In the genomic region with DNA sequence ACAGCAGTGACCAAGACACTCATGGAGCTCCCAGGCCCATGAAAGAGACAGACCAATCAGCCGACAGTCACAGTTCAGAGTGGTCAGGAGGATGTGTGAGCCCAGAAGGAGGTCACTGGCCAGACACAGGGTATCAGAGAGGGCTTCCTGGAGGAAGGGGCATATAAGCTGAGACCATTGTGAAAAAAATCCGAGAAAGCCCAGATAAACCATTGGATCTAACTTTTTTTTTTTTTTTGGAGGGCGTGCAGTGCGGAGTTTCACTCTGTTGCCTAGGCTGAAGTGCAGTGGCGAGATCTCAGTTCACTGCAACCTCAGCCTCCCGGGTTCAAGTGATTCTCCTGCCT, we compare ENCODE assay signal across 10 cellular contexts. TPM values are rescaled to one million over a fixed set of nuclear protein-coding genes. Genes with fewer than 3 reads are reported as not detected.
DNase-seq lines count a peak whose midpoint lies in the region; ATAC-seq, FAIRE-seq and TF ChIP-seq lines count a peak whose summit lies in the region.
"Had no signal": no experiment of that assay in that cellular context is flagged by ENCODE, and none has a peak within 500 bp of the region (broad histone marks: within the 10 kb centered on the region; RNA-seq: fewer than 3 reads in every experiment).

No MANE protein-coding gene starts in this region.

- peaks cover 32% of the 10 kb centered on the region for H3K4me1 ChIP-seq in CD4-positive, CD25-positive, alpha-beta regulatory T cell (ENCODE audit: control insufficient read depth, insufficient read depth, low read length, poor library complexity, severe bottlenecking)
- peaks cover 13% of the 10 kb centered on the region for H3K4me1 ChIP-seq in GM12878 (ENCODE audit: control insufficient read depth, insufficient read depth, low read length)
- H3K4me1 ChIP-seq in right cardiac atrium (ENCODE audit: control insufficient read depth, insufficient read depth, low read length): peaks cover 18% of the 10 kb centered on the region
- H3K4me1 ChIP-seq in sigmoid colon: peaks cover 0 to 69% (median 48%) of the 10 kb centered on the region in 4 donors

- H3K9me3 ChIP-seq in CD4-positive, CD25-positive, alpha-beta regulatory T cell (ENCODE audit: control insufficient read depth in 2 of 2, low read length in 2 of 2): no peaks in the 10 kb centered on the region
- H3K9me3 ChIP-seq in GM12878 (replicated peaks; ENCODE audit: control insufficient read depth, insufficient read depth, low read length) (no peaks in the 10 kb centered on the region), right cardiac atrium (ENCODE audit: control insufficient read depth, low read length) (no peaks in the 10 kb centered on the region), sigmoid colon (no peaks in the 10 kb centered on the region)
- H3K9me3 ChIP-seq: SJCRH30 had no signal

- H3K4me1 Mint-ChIP-seq in CD4-positive, CD25-positive, alpha-beta regulatory T cell: peaks cover 11 to 61% (median 34%) of the 10 kb centered on the region in 4 donors
- H3K4me1 Mint-ChIP-seq in activated CD4-positive, alpha-beta memory T cell treated with anti-CD3 and anti-CD28 coated beads for 36 hours (ENCODE audit: low read depth): peaks cover 60% of the 10 kb centered on the region
- H3K4me1 Mint-ChIP-seq in activated CD8-positive, alpha-beta T cell treated with anti-CD3 and anti-CD28 coated beads for 36 hours (ENCODE audit: low read depth): peaks cover 40% of the 10 kb centered on the region

- H4K20me1 ChIP-seq in GM12878 (ENCODE audit: control insufficient read depth, insufficient read depth): no peaks in the 10 kb centered on the region

- CTCF ChIA-PET in GM12878 (lab: Yijun Ruan, JAX): interaction anchor here (0.8 to 1.3 kb wide), 2 partner anchors 13 to 98 kb away, joined by 3 to 4 read pairs; no protein-coding TSS in a partner anchor
- CTCF ChIA-PET in activated CD4-positive, alpha-beta memory T cell treated with anti-CD3 and anti-CD28 coated beads for 36 hours (lab: Charles Lee): interaction anchor here (0.9 to 1.1 kb wide), 2 partner anchors 87 to 98 kb away, joined by 4 to 7 read pairs; no protein-coding TSS in a partner anchor
- CTCF ChIA-PET in activated CD8-positive, alpha-beta T cell treated with anti-CD3 and anti-CD28 coated beads for 36 hours (lab: Charles Lee): interaction anchor here (0.8 to 2.4 kb wide), 3 partner anchors 58 to 86 kb away, joined by 3 to 8 read pairs (median 3); no protein-coding TSS in a partner anchor

- SMC1A ChIA-PET in GM12878 (lab: Charles Lee; ENCODE audit: uncharacterized antibody, unreplicated experiment): interaction anchor here (0.7 to 2.9 kb wide), 4 partner anchors 27 to 58 kb away, joined by 3 to 16 read pairs (median 8); a partner anchor contains a TSS

- no peak for ATAC-seq in CD4-positive, CD25-positive, alpha-beta regulatory T cell (ENCODE audit: low read depth in 2 of 2)
- ATAC-seq in GM12878: no peak
- no peak for ATAC-seq in right cardiac atrium
- ATAC-seq in activated CD8-positive, alpha-beta T cell treated with anti-CD3 and anti-CD28 coated beads for 36 hours: no peak
- ATAC-seq in GM18511 (IDR thresholded peaks at IDR 0.05; ENCODE audit: unreplicated experiment): no peak
- no peak for ATAC-seq in GM21528 (IDR thresholded peaks at IDR 0.05; ENCODE audit: low FRiP score, unreplicated experiment)
- ATAC-seq: activated CD8-positive, alpha-beta memory T cell treated with anti-CD3 and anti-CD28 coated beads, Interleukin-2, amount 10 ng/mL, durations not matched to agents 7 days and 5 days had no signal

- in situ Hi-C loops in GM12878 (cut with MboI): no loop called here

- H3K36me3 ChIP-seq in CD4-positive, CD25-positive, alpha-beta regulatory T cell (ENCODE audit: control insufficient read depth, insufficient read depth, low read length): peaks cover 11% of the 10 kb centered on the region
- H3K36me3 ChIP-seq in GM12878 (ENCODE audit: control insufficient read depth in 2 of 2, insufficient read depth in 2 of 2, low read length in 1 of 2): no peaks in the 10 kb centered on the region; a peak in 1 of 4 replicates
- peaks cover 0 to 36% (median 25%) of the 10 kb centered on the region in 4 donors for H3K36me3 ChIP-seq in sigmoid colon
- H3K36me3 ChIP-seq: SJCRH30 had no signal

- RAD21 ChIA-PET in GM12878 (lab: Charles Lee; ENCODE audit: unreplicated experiment): interaction anchor here (0.8 to 2.9 kb wide), 2 partner anchors 57 to 58 kb away, joined by 3 to 13 read pairs; a partner anchor contains a TSS

- TF ChIP-seq EP300 in GM12878 (IDR thresholded peaks at IDR 0.05; ENCODE audit: borderline replicate concordance in 1 of 2, control insufficient read depth in 1 of 2, low read depth in 2 of 2, low read length in 2 of 2): no peak
- no peak for TF ChIP-seq EP300 in sigmoid colon (IDR thresholded peaks at IDR 0.05)

- POLR2A ChIA-PET in GM12878 (lab: Charles Lee): interaction anchor here (1.0 to 5.1 kb wide), 3 partner anchors 28 to 57 kb away, joined by 4 to 37 read pairs (median 32); a partner anchor contains a TSS
- POLR2A ChIA-PET in activated CD4-positive, alpha-beta memory T cell treated with anti-CD3 and anti-CD28 coated beads for 36 hours (lab: Charles Lee): interaction anchor here (0.6 kb wide), 1 partner anchor 36 kb away, joined by 3 read pairs; no protein-coding TSS in a partner anchor
- POLR2A ChIA-PET in activated CD8-positive, alpha-beta T cell treated with anti-CD3 and anti-CD28 coated beads for 36 hours (lab: Charles Lee): interaction anchor here (0.6 kb wide), 1 partner anchor 46 kb away, joined by 3 read pairs; no protein-coding TSS in a partner anchor

- DNase-seq in CD4-positive, CD25-positive, alpha-beta regulatory T cell: no peak
- DNase-seq in GM12878 (ENCODE audit: low read depth, low spot score): no peak
- DNase-seq in right cardiac atrium: no peak
- DNase-seq in sigmoid colon: no peak
- no peak for DNase-seq in activated CD4-positive, alpha-beta memory T cell treated with anti-CD3 and anti-CD28 coated beads for 36 hours
- no peak for DNase-seq in activated CD8-positive, alpha-beta T cell treated with anti-CD3 and anti-CD28 coated beads for 36 hours
- DNase-seq: activated CD8-positive, alpha-beta memory T cell treated with anti-CD3 and anti-CD28 coated beads, Interleukin-2, amount 10 ng/mL, durations not matched to agents 7 days and 5 days; SJCRH30 had no signal

- intact Hi-C loops in GM12878 (cut with micrococcal nuclease; ENCODE audit: unreplicated experiment): no loop called here
- intact Hi-C loops in right cardiac atrium (cut with DNase I): no loop called here
- intact Hi-C loops in sigmoid colon (cut with DNase I): no loop called here
- intact Hi-C loops in activated CD4-positive, alpha-beta memory T cell treated with anti-CD3 and anti-CD28 coated beads for 36 hours (cut with micrococcal nuclease): no loop called here
- intact Hi-C loops in activated CD8-positive, alpha-beta T cell treated with anti-CD3 and anti-CD28 coated beads for 36 hours (cut with micrococcal nuclease): no loop called here

- H3K9ac ChIP-seq in GM12878 (ENCODE audit: control insufficient read depth, insufficient read depth, low read length): no peak overlapping the region

- H3K79me2 ChIP-seq in GM12878 (ENCODE audit: control insufficient read depth, insufficient read depth, low read length): peaks cover 31% of the 10 kb centered on the region

- TF ChIP-seq POLR2A in GM12878 (IDR thresholded peaks at IDR 0.05; ENCODE audit: low read depth, low read length): no peak
- TF ChIP-seq POLR2A in sigmoid colon (IDR thresholded peaks at IDR 0.05): no peak

- 75% methylated on average over 6 of the region's 6 CpGs for WGBS in GM12878 (ENCODE audit: insufficient coverage, insufficient replicate concordance, low lambda C conversion rate, missing lambda C conversion rate)
- 85% methylated on average over 6 of the region's 6 CpGs for whole genome bisulfite sequencing in right cardiac atrium
- 87 to 89% methylated on average over 6 of the region's 6 CpGs for WGBS in sigmoid colon, 2 donors

- H3K27ac ChIP-seq in CD4-positive, CD25-positive, alpha-beta regulatory T cell (ENCODE audit: insufficient read depth, low read length, poor library complexity, severe bottlenecking): no peak overlapping the region
- H3K27ac ChIP-seq in GM12878 (ENCODE audit: control insufficient read depth, insufficient read depth) (no peak overlapping the region), right cardiac atrium (ENCODE audit: low read length) (peak overlapping the region; percentile 98), sigmoid colon (peak overlapping the region; percentile 95 to 99 (median 98))
- H3K27ac ChIP-seq: SJCRH30 had no signal

- no peaks in the 10 kb centered on the region for H3K9me3 Mint-ChIP-seq in CD4-positive, CD25-positive, alpha-beta regulatory T cell
- no peaks in the 10 kb centered on the region for H3K9me3 Mint-ChIP-seq in activated CD4-positive, alpha-beta memory T cell treated with anti-CD3 and anti-CD28 coated beads for 36 hours
- H3K9me3 Mint-ChIP-seq in activated CD8-positive, alpha-beta T cell treated with anti-CD3 and anti-CD28 coated beads for 36 hours: no peaks in the 10 kb centered on the region

- no TSS peak for BruUV-seq in GM12878 (replicated peaks; lab: Mats Ljungman, UMichigan)

- no peak for TF ChIP-seq RAD21 in GM12878 (IDR thresholded peaks at IDR 0.05; ENCODE audit: insufficient read depth, low read depth, low read length)

- no peak for FAIRE-seq in GM12878 (lab: Jason Lieb, UNC)

- H3K4me3 Mint-ChIP-seq in CD4-positive, CD25-positive, alpha-beta regulatory T cell: peak overlapping the region in 3 of 4 donors; percentile 24 to 98 (median 58)
- no peak overlapping the region for H3K4me3 Mint-ChIP-seq in activated CD4-positive, alpha-beta memory T cell treated with anti-CD3 and anti-CD28 coated beads for 36 hours
- no peak overlapping the region for H3K4me3 Mint-ChIP-seq in activated CD8-positive, alpha-beta T cell treated with anti-CD3 and anti-CD28 coated beads for 36 hours
- H3K4me3 Mint-ChIP-seq: activated CD8-positive, alpha-beta memory T cell treated with anti-CD3 and anti-CD28 coated beads, Interleukin-2, amount 10 ng/mL, durations not matched to agents 7 days and 5 days had no signal

- H3K4me3 ChIP-seq in CD4-positive, CD25-positive, alpha-beta regulatory T cell (ENCODE audit: low read depth, low read length): no peak overlapping the region
- H3K4me3 ChIP-seq in GM12878 (peak overlapping the region; percentile 15; the same call in 1 of the 2 replicates), right cardiac atrium (ENCODE audit: low read length) (peak overlapping the region; percentile 35), sigmoid colon (peak overlapping the region; percentile 13 to 92 (median 76))
- H3K4me3 ChIP-seq: SJCRH30 had no signal

- H3K27ac Mint-ChIP-seq in CD4-positive, CD25-positive, alpha-beta regulatory T cell: peak overlapping the region in 2 of 3 donors; percentile 81 to 88
- no peak overlapping the region for H3K27ac Mint-ChIP-seq in activated CD4-positive, alpha-beta memory T cell treated with anti-CD3 and anti-CD28 coated beads for 36 hours
- no peak overlapping the region for H3K27ac Mint-ChIP-seq in activated CD8-positive, alpha-beta T cell treated with anti-CD3 and anti-CD28 coated beads for 36 hours
- H3K27ac Mint-ChIP-seq: activated CD8-positive, alpha-beta memory T cell treated with anti-CD3 and anti-CD28 coated beads, Interleukin-2, amount 10 ng/mL, durations not matched to agents 7 days and 5 days had no signal

- no peak overlapping the region for H3K4me2 ChIP-seq in GM12878 (ENCODE audit: control insufficient read depth, insufficient read depth)

- H3K27me3 Mint-ChIP-seq in CD4-positive, CD25-positive, alpha-beta regulatory T cell: no peaks in the 10 kb centered on the region
- H3K27me3 Mint-ChIP-seq in activated CD4-positive, alpha-beta memory T cell treated with anti-CD3 and anti-CD28 coated beads for 36 hours: no peaks in the 10 kb centered on the region
- H3K27me3 Mint-ChIP-seq in activated CD8-positive, alpha-beta T cell treated with anti-CD3 and anti-CD28 coated beads for 36 hours: no peaks in the 10 kb centered on the region
- H3K27me3 Mint-ChIP-seq: activated CD8-positive, alpha-beta memory T cell treated with anti-CD3 and anti-CD28 coated beads, Interleukin-2, amount 10 ng/mL, durations not matched to agents 7 days and 5 days had no signal

- H2AFZ ChIP-seq in GM12878 (ENCODE audit: control insufficient read depth, low read depth, low read length): no peak overlapping the region

- no peaks in the 10 kb centered on the region for H3K27me3 ChIP-seq in CD4-positive, CD25-positive, alpha-beta regulatory T cell (ENCODE audit: control insufficient read depth, insufficient read depth, low read length)
- no peaks in the 10 kb centered on the region for H3K27me3 ChIP-seq in GM12878 (replicated peaks in 1 of 2; ENCODE audit: control insufficient read depth in 2 of 2, insufficient read depth in 2 of 2, low read length in 1 of 2)
- H3K27me3 ChIP-seq in right cardiac atrium (ENCODE audit: control insufficient read depth, insufficient read depth): no peaks in the 10 kb centered on the region
- no peaks in the 10 kb centered on the region for H3K27me3 ChIP-seq in sigmoid colon
- H3K27me3 ChIP-seq: SJCRH30 had no signal

- H3K36me3 Mint-ChIP-seq in CD4-positive, CD25-positive, alpha-beta regulatory T cell: peaks cover 18% of the 10 kb centered on the region
- peaks cover 20% of the 10 kb centered on the region for H3K36me3 Mint-ChIP-seq in activated CD4-positive, alpha-beta memory T cell treated with anti-CD3 and anti-CD28 coated beads for 36 hours
- peaks cover 27% of the 10 kb centered on the region for H3K36me3 Mint-ChIP-seq in activated CD8-positive, alpha-beta T cell treated with anti-CD3 and anti-CD28 coated beads for 36 hours (ENCODE audit: low read depth)

- TF ChIP-seq CTCF in GM12878 (IDR thresholded peaks at IDR 0.05 in 2 of 3, conservative IDR thresholded peaks at IDR 0.05 in 1 of 3; ENCODE audit: control insufficient read depth in 2 of 3, extremely low read depth in 1 of 3, insufficient read depth in 1 of 3, low read depth in 3 of 3, low read length in 3 of 3): no peak
- no peak for TF ChIP-seq CTCF in sigmoid colon (IDR thresholded peaks at IDR 0.05)
- no peak for TF ChIP-seq CTCF in activated CD8-positive, alpha-beta T cell treated with anti-CD3 and anti-CD28 coated beads for 36 hours (IDR thresholded peaks at IDR 0.05)

RNA-seq across cellular contexts. Expression of a gene that starts 4.2 kb away (rescaled TPM):
- total RNA-seq in CD4-positive, CD25-positive, alpha-beta regulatory T cell: 5.6 TPM
- polyA plus RNA-seq in CD4-positive, CD25-positive, alpha-beta regulatory T cell: 1 to 10 TPM; 2.2 to 4.8 (median 4.5) TPM
- 11.3 and 11.4 TPM in 2 replicates for total RNA-seq in GM12878 (2013; cell fraction: nucleolus; rRNA removed)
- total RNA-seq in GM12878 (2014; rRNA removed) (4.7 and 5.3 TPM in 2 replicates), GM12878 (2014; rRNA removed; fragmentation: Illumina TruSeq; extraction: Trizol) (3.5 and 3.9 TPM in 2 replicates), GM12878 (2021) (6.3 and 6.5 TPM in 2 replicates), right cardiac atrium (10 to 100 TPM in 2 of 4 donors, 1 to 10 TPM in 2; 7.6 to 15.8 (median 10.8) TPM), sigmoid colon (10 to 100 TPM; 17.7 to 39.6 (median 23.1) TPM)
- polyA plus RNA-seq in GM12878 (2011; ENCODE audit: low read depth): 1.8 TPM
- polyA plus RNA-seq in GM12878 (2011; rRNA removed) (3.7 and 6.4 TPM in 2 replicates), GM12878 (2014; fragmentation: Illumina TruSeq; extraction: Trizol) (1.7 and 3.3 TPM in 2 replicates), GM12878 (2014; fragmentation: Nextera tagmentation; extraction: Ambion mirVana) (under 1 TPM; 0.03 to 0.26 TPM), GM12878 (2014; rRNA removed) (6.0 and 7.6 TPM in 2 replicates), GM12878 (2016; fragmentation: Nextera tagmentation; extraction: Ambion mirVana) (1 to 10 TPM; 1.3 to 3.5 TPM), right cardiac atrium (13.4 TPM), sigmoid colon (10 to 100 TPM; 17.4 to 27.0 (median 25.9) TPM)
- polyA plus RNA-seq in GM12878 (2011; cell fraction: cytosol; rRNA removed): 7.6 and 8.9 TPM in 2 replicates
- polyA plus RNA-seq in GM12878 (2011; cell fraction: nucleus; rRNA removed): 9.1 and 9.6 TPM in 2 replicates
- 2.7 and 5.2 TPM in 2 replicates for polyA plus RNA-seq in GM12878 (2012)
- polyA minus RNA-seq in GM12878 (2011; rRNA and poly(A)+ RNA removed): 7.5 and 13.9 TPM in 2 replicates
- 3.3 and 4.1 TPM in 2 replicates for polyA minus RNA-seq in GM12878 (2011; cell fraction: cytosol; rRNA and poly(A)+ RNA removed)
- polyA minus RNA-seq in GM12878 (2011; cell fraction: nucleus; rRNA and poly(A)+ RNA removed): 4.6 and 7.2 TPM in 2 replicates
- 1 to 10 TPM; 6.4 TPM for total RNA-seq in activated CD4-positive, alpha-beta memory T cell treated with anti-CD3 and anti-CD28 coated beads for 36 hours
- 1 to 10 TPM; 4.8 to 5.2 TPM for total RNA-seq in activated CD8-positive, alpha-beta T cell treated with anti-CD3 and anti-CD28 coated beads for 36 hours

RNA-seq across cellular contexts. Expression of a gene that starts 4.4 kb away (rescaled TPM):
- total RNA-seq in CD4-positive, CD25-positive, alpha-beta regulatory T cell: 32.4 TPM
- 10 to 100 TPM; 10.6 to 15.0 (median 13.5) TPM for polyA plus RNA-seq in CD4-positive, CD25-positive, alpha-beta regulatory T cell
- total RNA-seq in GM12878 (2013; cell fraction: nucleolus; rRNA removed): 81.3 and 99.4 TPM in 2 replicates
- 22.5 and 26.7 TPM in 2 replicates for total RNA-seq in GM12878 (2014; rRNA removed)
- 13.2 and 13.6 TPM in 2 replicates for total RNA-seq in GM12878 (2014; rRNA removed; fragmentation: Illumina TruSeq; extraction: Trizol)
- total RNA-seq in GM12878 (2021): 30.4 and 38.8 TPM in 2 replicates
- polyA plus RNA-seq in GM12878 (2011; ENCODE audit: low read depth): 9.5 TPM
- polyA plus RNA-seq in GM12878 (2011; rRNA removed): 16.9 and 30.1 TPM in 2 replicates
- 48.9 and 66.7 TPM in 2 replicates for polyA plus RNA-seq in GM12878 (2011; cell fraction: cytosol; rRNA removed)
- 172 and 176 TPM in 2 replicates for polyA plus RNA-seq in GM12878 (2011; cell fraction: nucleus; rRNA removed)
- polyA plus RNA-seq in GM12878 (2012): 25.5 and 26.6 TPM in 2 replicates
- polyA plus RNA-seq in GM12878 (2014; fragmentation: Illumina TruSeq; extraction: Trizol): 2.5 and 7.6 TPM in 2 replicates
- under 1 TPM; 0.39 to 0.57 TPM for polyA plus RNA-seq in GM12878 (2014; fragmentation: Nextera tagmentation; extraction: Ambion mirVana)
- polyA plus RNA-seq in GM12878 (2014; rRNA removed): 34.8 and 37.1 TPM in 2 replicates
- 10 to 100 TPM; 16.5 to 17.2 TPM for polyA plus RNA-seq in GM12878 (2016; fragmentation: Nextera tagmentation; extraction: Ambion mirVana)
- 24.6 and 48.4 TPM in 2 replicates for polyA minus RNA-seq in GM12878 (2011; rRNA and poly(A)+ RNA removed)
- 19.1 and 21.4 TPM in 2 replicates for polyA minus RNA-seq in GM12878 (2011; cell fraction: cytosol; rRNA and poly(A)+ RNA removed)
- 42.6 and 47.6 TPM in 2 replicates for polyA minus RNA-seq in GM12878 (2011; cell fraction: nucleus; rRNA and poly(A)+ RNA removed)
- total RNA-seq in right cardiac atrium: 10 to 100 TPM; 22.8 to 34.0 (median 29.0) TPM
- polyA plus RNA-seq in right cardiac atrium: 23.8 TPM
- total RNA-seq in sigmoid colon: 10 to 100 TPM; 33.2 to 59.3 (median 39.2) TPM
- polyA plus RNA-seq in sigmoid colon: 10 to 100 TPM; 24.7 to 54.4 (median 27.0) TPM
- total RNA-seq in activated CD4-positive, alpha-beta memory T cell treated with anti-CD3 and anti-CD28 coated beads for 36 hours: 10 to 100 TPM; 31.7 to 36.3 TPM
- total RNA-seq in activated CD8-positive, alpha-beta T cell treated with anti-CD3 and anti-CD28 coated beads for 36 hours: 10 to 100 TPM; 23.2 to 24.0 TPM

RNA-seq across cellular contexts. Expression of a gene that starts 29.2 kb away (rescaled TPM):
- total RNA-seq in CD4-positive, CD25-positive, alpha-beta regulatory T cell: 5.5 TPM
- polyA plus RNA-seq in CD4-positive, CD25-positive, alpha-beta regulatory T cell: 1 to 10 TPM; 2.1 to 3.2 (median 2.6) TPM
- 5.8 and 6.1 TPM in 2 replicates for total RNA-seq in GM12878 (2013; cell fraction: nucleolus; rRNA removed)
- total RNA-seq in GM12878 (2014; rRNA removed) (2.9 and 5.4 TPM in 2 replicates), GM12878 (2014; rRNA removed; fragmentation: Illumina TruSeq; extraction: Trizol) (2.3 and 3.0 TPM in 2 replicates), GM12878 (2021) (22.9 and 26.2 TPM in 2 replicates), right cardiac atrium (1 to 10 TPM; 4.5 to 6.1 (median 5.1) TPM), sigmoid colon (1 to 10 TPM; 1.8 to 5.3 (median 3.0) TPM)
- 8.6 TPM for polyA plus RNA-seq in GM12878 (2011; ENCODE audit: low read depth)
- polyA plus RNA-seq in GM12878 (2011; rRNA removed) (4.0 and 10.0 TPM in 2 replicates), GM12878 (2014; fragmentation: Illumina TruSeq; extraction: Trizol) (15.5 and 15.7 TPM in 2 replicates), GM12878 (2014; fragmentation: Nextera tagmentation; extraction: Ambion mirVana) (1 to 10 TPM; 4.7 to 8.2 TPM), GM12878 (2014; rRNA removed) (12.2 and 13.3 TPM in 2 replicates), GM12878 (2016; fragmentation: Nextera tagmentation; extraction: Ambion mirVana) (10 to 100 TPM; 16.1 to 20.8 TPM), right cardiac atrium (5.1 TPM), sigmoid colon (10 to 100 TPM in 1 of 3 donors, 1 to 10 TPM in 2; 6.0 to 11.0 (median 6.6) TPM)
- polyA plus RNA-seq in GM12878 (2011; cell fraction: cytosol; rRNA removed): 14.0 and 17.0 TPM in 2 replicates
- 39.1 and 41.7 TPM in 2 replicates for polyA plus RNA-seq in GM12878 (2011; cell fraction: nucleus; rRNA removed)
- 18.6 and 20.0 TPM in 2 replicates for polyA plus RNA-seq in GM12878 (2012)
- 7.2 and 10.9 TPM in 2 replicates for polyA minus RNA-seq in GM12878 (2011; rRNA and poly(A)+ RNA removed)
- polyA minus RNA-seq in GM12878 (2011; cell fraction: cytosol; rRNA and poly(A)+ RNA removed): 11.7 and 13.5 TPM in 2 replicates
- polyA minus RNA-seq in GM12878 (2011; cell fraction: nucleus; rRNA and poly(A)+ RNA removed): 4.5 and 7.3 TPM in 2 replicates
- 10 to 100 TPM; 14.1 to 15.8 TPM for total RNA-seq in activated CD4-positive, alpha-beta memory T cell treated with anti-CD3 and anti-CD28 coated beads for 36 hours
- total RNA-seq in activated CD8-positive, alpha-beta T cell treated with anti-CD3 and anti-CD28 coated beads for 36 hours: 10 to 100 TPM; 12.8 to 14.2 TPM

RNA-seq across cellular contexts. Expression of a gene that starts 29.9 kb away (rescaled TPM):
- total RNA-seq in CD4-positive, CD25-positive, alpha-beta regulatory T cell: 78.6 TPM
- polyA plus RNA-seq in CD4-positive, CD25-positive, alpha-beta regulatory T cell: 10 to 100 TPM; 36.3 to 45.7 (median 40.5) TPM
- 37.6 and 39.8 TPM in 2 replicates for total RNA-seq in GM12878 (2013; cell fraction: nucleolus; rRNA removed)
- total RNA-seq in GM12878 (2014; rRNA removed) (260 and 299 TPM in 2 replicates), GM12878 (2014; rRNA removed; fragmentation: Illumina TruSeq; extraction: Trizol) (130 and 137 TPM in 2 replicates), GM12878 (2021) (186 and 196 TPM in 2 replicates), right cardiac atrium (10 to 100 TPM; 32.3 to 44.9 (median 39.5) TPM), sigmoid colon (10 to 100 TPM; 43.2 to 60.1 (median 54.0) TPM)
- 42.1 TPM for polyA plus RNA-seq in GM12878 (2011; ENCODE audit: low read depth)
- polyA plus RNA-seq in GM12878 (2011; rRNA removed) (115 and 219 TPM in 2 replicates), GM12878 (2014; fragmentation: Illumina TruSeq; extraction: Trizol) (164 and 166 TPM in 2 replicates), GM12878 (2014; fragmentation: Nextera tagmentation; extraction: Ambion mirVana) (10 to 100 TPM; 14.8 to 32.8 TPM), GM12878 (2014; rRNA removed) (297 and 367 TPM in 2 replicates), GM12878 (2016; fragmentation: Nextera tagmentation; extraction: Ambion mirVana) (100 to 1,000 TPM; 241 to 257 TPM), right cardiac atrium (27.0 TPM), sigmoid colon (10 to 100 TPM; 19.2 to 76.1 (median 37.2) TPM)
- 158 and 310 TPM in 2 replicates for polyA plus RNA-seq in GM12878 (2011; cell fraction: cytosol; rRNA removed)
- polyA plus RNA-seq in GM12878 (2011; cell fraction: nucleus; rRNA removed): 351 and 467 TPM in 2 replicates
- 117 and 145 TPM in 2 replicates for polyA plus RNA-seq in GM12878 (2012)
- polyA minus RNA-seq in GM12878 (2011; rRNA and poly(A)+ RNA removed): 181 and 241 TPM in 2 replicates
- polyA minus RNA-seq in GM12878 (2011; cell fraction: cytosol; rRNA and poly(A)+ RNA removed): 81.0 and 81.1 TPM in 2 replicates
- 63.2 and 95.8 TPM in 2 replicates for polyA minus RNA-seq in GM12878 (2011; cell fraction: nucleus; rRNA and poly(A)+ RNA removed)
- 100 to 1,000 TPM; 241 to 253 TPM for total RNA-seq in activated CD4-positive, alpha-beta memory T cell treated with anti-CD3 and anti-CD28 coated beads for 36 hours
- total RNA-seq in activated CD8-positive, alpha-beta T cell treated with anti-CD3 and anti-CD28 coated beads for 36 hours: 100 to 1,000 TPM; 260 to 281 TPM

RNA-seq across cellular contexts. Expression of a gene that starts 30.7 kb away (rescaled TPM):
- total RNA-seq in CD4-positive, CD25-positive, alpha-beta regulatory T cell: 10.4 TPM
- polyA plus RNA-seq in CD4-positive, CD25-positive, alpha-beta regulatory T cell: 1 to 10 TPM in 1 of 4 donors, under 1 TPM in 3; 0.17 to 1.3 (median 0.43) TPM
- 22.0 and 23.0 TPM in 2 replicates for total RNA-seq in GM12878 (2013; cell fraction: nucleolus; rRNA removed)
- total RNA-seq in GM12878 (2014; rRNA removed) (1.5 and 3.1 TPM in 2 replicates), GM12878 (2014; rRNA removed; fragmentation: Illumina TruSeq; extraction: Trizol) (1.1 and 1.2 TPM in 2 replicates), GM12878 (2021) (8.4 and 9.4 TPM in 2 replicates), right cardiac atrium (10 to 100 TPM; 18.6 to 22.9 (median 20.4) TPM), sigmoid colon (10 to 100 TPM; 21.9 to 38.2 (median 25.0) TPM)
- polyA plus RNA-seq in GM12878 (2011; ENCODE audit: low read depth): 1.7 TPM
- polyA plus RNA-seq in GM12878 (2011; rRNA removed) (1.9 and 3.7 TPM in 2 replicates), GM12878 (2014; fragmentation: Illumina TruSeq; extraction: Trizol) (1.4 and 1.7 TPM in 2 replicates), GM12878 (2014; fragmentation: Nextera tagmentation; extraction: Ambion mirVana) (under 1 TPM; 0.16 to 0.26 TPM), GM12878 (2014; rRNA removed) (3.6 and 6.2 TPM in 2 replicates), GM12878 (2016; fragmentation: Nextera tagmentation; extraction: Ambion mirVana) (1 to 10 TPM; 1.5 to 2.0 TPM), right cardiac atrium (12.4 TPM), sigmoid colon (10 to 100 TPM in 1 of 3 donors, 1 to 10 TPM in 2; 3.0 to 13.7 (median 9.6) TPM)
- 3.3 and 3.8 TPM in 2 replicates for polyA plus RNA-seq in GM12878 (2011; cell fraction: cytosol; rRNA removed)
- polyA plus RNA-seq in GM12878 (2011; cell fraction: nucleus; rRNA removed): 23.6 and 27.0 TPM in 2 replicates
- polyA plus RNA-seq in GM12878 (2012): 3.0 and 3.7 TPM in 2 replicates
- polyA minus RNA-seq in GM12878 (2011; rRNA and poly(A)+ RNA removed): 6.9 and 8.6 TPM in 2 replicates
- 0.80 and 2.4 TPM in 2 replicates for polyA minus RNA-seq in GM12878 (2011; cell fraction: cytosol; rRNA and poly(A)+ RNA removed)
- 4.8 and 7.0 TPM in 2 replicates for polyA minus RNA-seq in GM12878 (2011; cell fraction: nucleus; rRNA and poly(A)+ RNA removed)
- 10 to 100 TPM; 14.0 to 14.8 TPM for total RNA-seq in activated CD4-positive, alpha-beta memory T cell treated with anti-CD3 and anti-CD28 coated beads for 36 hours
- total RNA-seq in activated CD8-positive, alpha-beta T cell treated with anti-CD3 and anti-CD28 coated beads for 36 hours: 10 to 100 TPM; 13.7 to 17.7 TPM

Comparison
In these comparisons a context has a peak if more than half of its experiments do, and no peak if none do; other contexts are left out.
1. H3K27ac ChIP-seq: peak in right cardiac atrium (single experiment) and sigmoid colon (4 of 4); none in CD4-positive, CD25-positive, alpha-beta regulatory T cell (single experiment) and GM12878 (single experiment).
2. H3K27ac Mint-ChIP-seq: peak in CD4-positive, CD25-positive, alpha-beta regulatory T cell (2 of 3); none in activated CD4-positive, alpha-beta memory T cell treated with anti-CD3 and anti-CD28 coated beads for 36 hours (single experiment) and activated CD8-positive, alpha-beta T cell treated with anti-CD3 and anti-CD28 coated beads for 36 hours (single experiment).
3. H3K4me3 Mint-ChIP-seq: peak in CD4-positive, CD25-positive, alpha-beta regulatory T cell (3 of 4); none in activated CD4-positive, alpha-beta memory T cell treated with anti-CD3 and anti-CD28 coated beads for 36 hours (single experiment) and activated CD8-positive, alpha-beta T cell treated with anti-CD3 and anti-CD28 coated beads for 36 hours (single experiment).